ENCODE assay signal across 19 cellular contexts in the genomic region with DNA sequence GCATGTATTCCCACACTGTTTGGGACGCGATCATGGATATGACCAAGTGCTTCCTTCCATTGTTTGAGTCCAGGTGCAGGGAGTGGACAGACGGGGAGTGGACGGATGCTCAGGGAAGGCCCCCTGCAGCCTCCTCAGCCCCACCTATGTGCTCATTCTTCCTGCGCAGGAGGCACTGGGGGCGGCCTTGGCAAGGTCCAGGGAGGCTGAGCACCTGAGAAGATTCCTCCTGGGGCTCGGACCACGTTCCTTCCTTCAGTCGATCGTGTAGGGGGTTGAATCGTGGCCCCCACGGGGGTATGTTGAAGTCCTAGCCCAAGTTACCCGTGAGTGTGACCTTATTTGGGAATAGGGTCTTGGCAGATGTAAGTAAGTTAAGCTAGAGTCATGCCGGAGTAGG.
"Had no signal": no experiment of that assay in that cellular context is flagged by ENCODE, and none has a peak within 500 bp of the region (broad histone marks: within the 10 kb centered on the region; RNA-seq: fewer than 3 reads in every experiment).

No MANE protein-coding gene starts in this region.

- H3K27me3 ChIP-seq: heart left ventricle, right lobe of liver, spleen, testis, transverse colon had no signal

- H3K27ac Mint-ChIP-seq: dendritic cell treated with granulocyte-macrophage colony-stimulating factor and Interleukin-4, amounts not matched to agents 40 ng/mL and 50 ng/mL, for 4 days; naive thymus-derived CD4-positive, alpha-beta T cell; stimulated activated memory B cell treated with anti-CD40 and anti-IgM and Interleukin-4, amounts not matched to agents 10 μg/mL and 1 μg/mL and 100 μg/mL, for 72 hours; stimulated activated naive CD8-positive, alpha-beta T cell treated with anti-CD3 and anti-CD28 coated beads, Interleukin-15, Interleukin-2, amounts not matched to agents 100 ng/mL and 50 ng/mL, for 24 hours had no signal

- H3K36me3 Mint-ChIP-seq: naive thymus-derived CD4-positive, alpha-beta T cell; stimulated activated memory B cell treated with anti-CD40 and anti-IgM and Interleukin-4, amounts not matched to agents 10 μg/mL and 1 μg/mL and 100 μg/mL, for 72 hours had no signal

- DNase-seq: effector CD8-positive, alpha-beta T cell; hippocampal formation; left colon; naive thymus-derived CD4-positive, alpha-beta T cell; nucleus accumbens; retina; right lobe of liver; spleen; stimulated activated CD4-positive, alpha-beta T cell treated with anti-CD3 and anti-CD28 coated beads, Interleukin-15, amount 100 ng/mL, for 24 hours; stimulated activated CD4-positive, alpha-beta T cell treated with anti-CD3 and anti-CD28 coated beads, Interleukin-1b, Interleukin-23, amount 100 ng/mL, for 48 hours; stimulated activated CD4-positive, alpha-beta T cell treated with anti-CD3 and anti-CD28 coated beads, Interleukin-4, amount 100 ng/mL, for 24 hours; transverse colon had no signal

- H3K27ac ChIP-seq: heart left ventricle, parathyroid adenoma, psoas muscle, right lobe of liver, spleen, testis, transverse colon had no signal

- H3K4me3 ChIP-seq: heart left ventricle, psoas muscle, right lobe of liver, spleen, testis, transverse colon had no signal

- H3K9me3 ChIP-seq: psoas muscle, right lobe of liver, testis, transverse colon had no signal

- H3K4me3 Mint-ChIP-seq: dendritic cell treated with granulocyte-macrophage colony-stimulating factor and Interleukin-4, amounts not matched to agents 40 ng/mL and 50 ng/mL, for 4 days; naive thymus-derived CD4-positive, alpha-beta T cell; stimulated activated memory B cell treated with anti-CD40 and anti-IgM and Interleukin-4, amounts not matched to agents 10 μg/mL and 1 μg/mL and 100 μg/mL, for 72 hours; stimulated activated naive CD8-positive, alpha-beta T cell treated with anti-CD3 and anti-CD28 coated beads, Interleukin-15, Interleukin-2, amounts not matched to agents 100 ng/mL and 50 ng/mL, for 24 hours had no signal

- H3K9me3 Mint-ChIP-seq: dendritic cell treated with granulocyte-macrophage colony-stimulating factor and Interleukin-4, amounts not matched to agents 40 ng/mL and 50 ng/mL, for 4 days; naive thymus-derived CD4-positive, alpha-beta T cell; stimulated activated memory B cell treated with anti-CD40 and anti-IgM and Interleukin-4, amounts not matched to agents 10 μg/mL and 1 μg/mL and 100 μg/mL, for 72 hours; stimulated activated naive CD8-positive, alpha-beta T cell treated with anti-CD3 and anti-CD28 coated beads, Interleukin-15, Interleukin-2, amounts not matched to agents 100 ng/mL and 50 ng/mL, for 24 hours had no signal

- H3K4me1 Mint-ChIP-seq: stimulated activated memory B cell treated with anti-CD40 and anti-IgM and Interleukin-4, amounts not matched to agents 10 μg/mL and 1 μg/mL and 100 μg/mL, for 72 hours had no signal

- ATAC-seq: left colon; naive thymus-derived CD4-positive, alpha-beta T cell; psoas muscle; right lobe of liver; stimulated activated memory B cell treated with anti-CD40 and anti-IgM and Interleukin-4, amounts not matched to agents 10 μg/mL and 1 μg/mL and 100 μg/mL, for 72 hours had no signal

- H3K4me1 ChIP-seq: heart left ventricle, parathyroid adenoma, psoas muscle, right lobe of liver, spleen, testis, transverse colon had no signal

- H3K27me3 Mint-ChIP-seq: stimulated activated naive CD8-positive, alpha-beta T cell treated with anti-CD3 and anti-CD28 coated beads, Interleukin-15, Interleukin-2, amounts not matched to agents 100 ng/mL and 50 ng/mL, for 24 hours had no signal

- H3K9ac ChIP-seq: parathyroid adenoma had no signal

- H3K36me3 ChIP-seq: heart left ventricle, right lobe of liver, spleen, transverse colon had no signal
